8 cellular contexts compared by ENCODE assay signal in genomic region chr18:45690975-45691815, GRCh38. TPM values are rescaled to one million over a fixed set of nuclear protein-coding genes. Genes with fewer than 3 reads are reported as not detected.
DNase-seq lines count a peak whose midpoint lies in the region; ATAC-seq and TF ChIP-seq lines count a peak whose summit lies in the region.

No MANE protein-coding gene starts in this region.

- peak; percentile 51 for ATAC-seq in lung (ENCODE audit: insufficient read depth, low FRiP score)
- no peak for ATAC-seq in HG03439 (IDR thresholded peaks at IDR 0.05; ENCODE audit: unreplicated experiment)

- no CpG with 5 or more reads among the region's 12 CpGs for WGBS in H9 (ENCODE audit: extremely low coverage, insufficient read length, low lambda C conversion rate)
- 19 to 22% methylated on average over 12 of the region's 12 CpGs for WGBS in lung, 2 donors

- H2BK15ac ChIP-seq in H9 (ENCODE audit: low read depth, low read length) = no peak overlapping the region

- peaks cover 3% of the 10 kb centered on the region for H3K4me1 ChIP-seq in H9 (ENCODE audit: insufficient read depth, low read length)
- peaks cover 0 to 4% of the 10 kb centered on the region in 2 donors for H3K4me1 ChIP-seq in lung (ENCODE audit: control insufficient read depth in 2 of 2, insufficient read depth in 2 of 2, low read length in 2 of 2)

- no peaks in the 10 kb centered on the region for H3K27me3 ChIP-seq in H9 (ENCODE audit: insufficient read depth, low read length)
- no peaks in the 10 kb centered on the region for H3K27me3 ChIP-seq in lung (ENCODE audit: control insufficient read depth, insufficient read depth)

- H3K4me3 ChIP-seq in lung = no peak overlapping the region

- no peaks in the 10 kb centered on the region for H3K79me1 ChIP-seq in H9 (ENCODE audit: insufficient read depth, low read depth, low read length, poor library complexity, severe bottlenecking)

- no peak overlapping the region for H2BK20ac ChIP-seq in H9 (ENCODE audit: low read depth, low read length, poor library complexity, severe bottlenecking)

- peaks cover 29 to 31% of the 10 kb centered on the region in 2 experiments for H3K9me3 Mint-ChIP-seq in H9

- H3K14ac ChIP-seq in H9 (ENCODE audit: insufficient read depth, low read length) = no peak overlapping the region

- no peak overlapping the region for H2BK5ac ChIP-seq in H9 (ENCODE audit: insufficient read length, low read length)

- H4K5ac ChIP-seq in H9 (ENCODE audit: insufficient read length, low read depth, low read length) = no peak overlapping the region

- H3K23ac ChIP-seq in H9 (ENCODE audit: insufficient read length, low read depth, low read length) = no peak overlapping the region

- H4K8ac ChIP-seq in H9 (replicated peaks; ENCODE audit: insufficient read length, low read depth, low read length) = no peak overlapping the region

- no peak overlapping the region for H3K4me3 Mint-ChIP-seq in H9

- H3K36me3 Mint-ChIP-seq in H9 (ENCODE audit: insufficient read depth in 1 of 3, low read depth in 3 of 3) = peaks cover 4 to 23% (median 9%) of the 10 kb centered on the region in 3 experiments

- no peaks in the 10 kb centered on the region for H3K23me2 ChIP-seq in H9 (ENCODE audit: insufficient read length, low read depth, low read length, poor library complexity, severe bottlenecking)

- DNase-seq in AG09319 (ENCODE audit: extremely low read depth, low read depth) = peak; percentile 50
- peak; percentile 80 for DNase-seq in H9
- peak; percentile 90 for DNase-seq in NCI-H69 (lab: John Stamatoyannopoulos, UW)
- peak; percentile 73 to 79 for DNase-seq in activated CD4-positive, alpha-beta T cell treated with anti-CD3 and anti-CD28 coated beads, Interleukin-2, amount 50 U/mL, for 4 hours
- DNase-seq in effector CD8-positive, alpha-beta T cell (lab: John Stamatoyannopoulos, UW) = peak; percentile 60
- peak; percentile 79 for DNase-seq in lung (ENCODE audit: low spot score)
- DNase-seq in stimulated activated CD8-positive, alpha-beta memory T cell treated with anti-CD3 and anti-CD28 coated beads, Interleukin-12 subunit alpha, Interleukin-12 subunit beta, amount 100 ng/mL, for 1 hour (ENCODE audit: low read depth) = peak; percentile 70

- no peak overlapping the region for H3K9ac ChIP-seq in H9 (ENCODE audit: extremely low read depth, insufficient read length, low read length)

- no peak overlapping the region for H2AK5ac ChIP-seq in H9 (ENCODE audit: insufficient read length, low read length)

- no peak overlapping the region for H3K27ac Mint-ChIP-seq in H9

- H3K27ac ChIP-seq in H9 (ENCODE audit: insufficient read length, low read depth, low read length) = no peak overlapping the region
- H3K27ac ChIP-seq in lung (ENCODE audit: low read depth in 1 of 2, low read length in 1 of 2) = no peak overlapping the region

- no peak overlapping the region for H3T11ph ChIP-seq in H9 (ENCODE audit: low read length)

- H3K56ac ChIP-seq in H9 (ENCODE audit: insufficient read length, low read depth, low read length) = no peak overlapping the region

- H2BK12ac ChIP-seq in H9 (ENCODE audit: insufficient read length, low read depth, low read length) = no peak overlapping the region

- H4K91ac ChIP-seq in H9 (ENCODE audit: insufficient read length, low read depth, low read length) = no peak overlapping the region

- H2BK120ac ChIP-seq in H9 (ENCODE audit: low read depth, low read length, poor library complexity, severe bottlenecking) = no peak overlapping the region

- H3K18ac ChIP-seq in H9 (ENCODE audit: insufficient read length, low read depth, low read length) = no peak overlapping the region

- H3K4me2 ChIP-seq in H9 (ENCODE audit: insufficient read depth, insufficient read length, low read length) = peak overlapping the region; percentile 76

- peaks cover 19 to 28% of the 10 kb centered on the region in 2 experiments for H3K4me1 Mint-ChIP-seq in H9

- no peaks in the 10 kb centered on the region for H3K79me2 ChIP-seq in H9 (ENCODE audit: insufficient read depth, low read length)

- peak overlapping the region; percentile 61 for H2AFZ ChIP-seq in H9 (ENCODE audit: low read length)

- TF ChIP-seq CTCF in AG09319 (IDR thresholded peaks at IDR 0.05; ENCODE audit: low read depth, low read length) (peak; percentile 86), H9 (conservative IDR thresholded peaks at IDR 0.05) (peak; percentile 93), lung (IDR thresholded peaks at IDR 0.05; ENCODE audit: control extremely low read depth, extremely low read depth) (peak; percentile 93)

- H3K4ac ChIP-seq in H9 (ENCODE audit: low read depth, low read length) = no peak overlapping the region

- H3K9me3 ChIP-seq in H9 (ENCODE audit: control insufficient read depth, low read depth, low read length) (no peaks in the 10 kb centered on the region), lung (ENCODE audit: control insufficient read depth in 2 of 2, insufficient read depth in 1 of 2, low read length in 1 of 2) (peaks cover 0 to 4% of the 10 kb centered on the region in 2 donors)

- peaks cover 7% of the 10 kb centered on the region; the same call in 1 of the 2 replicates for H3K27me3 Mint-ChIP-seq in H9 (ENCODE audit: low read depth)

- H3K36me3 ChIP-seq in lung (ENCODE audit: control insufficient read depth in 2 of 2, insufficient read depth in 2 of 2, low read length in 2 of 2) = no peaks in the 10 kb centered on the region

- H4K20me1 ChIP-seq in H9 (ENCODE audit: control insufficient read depth, insufficient read depth, insufficient read length) = no peaks in the 10 kb centered on the region

RNA-seq across cellular contexts. Expression of gene SLC14A1, which starts 32.8 kb away (rescaled TPM):
- total RNA-seq in H9 (2021) (not detected in 2 replicates), lung (10 to 100 TPM in 1 of 2 donors, 1 to 10 TPM in 1; 1.7 to 10.5 TPM)
- under 1 TPM; 0.31 to 0.39 TPM for polyA plus RNA-seq in lung
